Comparison of ENCODE assay signal across 12 cellular contexts in genomic region chr4:136484996-136485395, GRCh38.
DNase-seq lines count a peak whose midpoint lies in the region; ATAC-seq and TF ChIP-seq lines count a peak whose summit lies in the region.
"Had no signal": no experiment of that assay in that cellular context is flagged by ENCODE, and none has a peak within 500 bp of the region (broad histone marks: within the 10 kb centered on the region; RNA-seq: fewer than 3 reads in every experiment).

No MANE protein-coding gene starts in this region.

- H2AK5ac ChIP-seq in neuronal stem cell (ENCODE audit: low read depth, low read length) = no peak overlapping the region

- H3K27ac ChIP-seq in RWPE2 (ENCODE audit: poor library complexity, severe bottlenecking) (no peak overlapping the region), neuronal stem cell (replicated peaks; ENCODE audit: low read length) (no peak overlapping the region)

- no peak overlapping the region for H2BK12ac ChIP-seq in neuronal stem cell (ENCODE audit: low read length)

- H3K79me1 ChIP-seq in neuronal stem cell (ENCODE audit: low read depth, low read length) = no peaks in the 10 kb centered on the region

- no peak overlapping the region for H3K4ac ChIP-seq in neuronal stem cell (ENCODE audit: low read length)

- H4K8ac ChIP-seq in neuronal stem cell (ENCODE audit: low read depth, low read length) = no peak overlapping the region

- H2BK15ac ChIP-seq in neuronal stem cell (ENCODE audit: low read length) = no peak overlapping the region

- H3K14ac ChIP-seq in neuronal stem cell (ENCODE audit: low read length) = no peak overlapping the region

- no peak overlapping the region for H3K4me2 ChIP-seq in neuronal stem cell (ENCODE audit: insufficient read depth, low read length, poor library complexity, severe bottlenecking)

- no peaks in the 10 kb centered on the region for H3K9me3 ChIP-seq in RWPE2 (ENCODE audit: severe bottlenecking)
- H3K9me3 ChIP-seq in neuronal stem cell (replicated peaks in 1 of 2; ENCODE audit: control insufficient read depth in 2 of 2, insufficient read depth in 1 of 2, low read depth in 1 of 2, low read length in 2 of 2) = no peaks in the 10 kb centered on the region
- H3K9me3 ChIP-seq: BE2C had no signal

- ATAC-seq in RWPE2 (ENCODE audit: low read depth) = 0 out of 3 replicates have a peak, but pooled peaks have one; percentile 23
- no peak for ATAC-seq in esophagus mucosa

- no peak overlapping the region for H4K91ac ChIP-seq in neuronal stem cell (ENCODE audit: low read depth, low read length, poor library complexity)

- H3K18ac ChIP-seq in neuronal stem cell (ENCODE audit: low read length) = no peak overlapping the region

- H2AFZ ChIP-seq in neuronal stem cell (ENCODE audit: low read length) = peak overlapping the region; percentile 35

- DNase-seq in DMS53 treated with DMSO at 0.1 percent for 48 hours (lab: John Stamatoyannopoulos, UW; ENCODE audit: unreplicated experiment) (peak; percentile 14), RWPE2 (ENCODE audit: low spot score) (no peak), epithelial cell of esophagus (ENCODE audit: low read depth) (peak; percentile 8), neuronal stem cell (ENCODE audit: low spot score) (no peak), iPS-NIHi7 (ENCODE audit: extremely low spot score) (no peak)
- no peak for DNase-seq in stimulated activated CD4-positive, alpha-beta T cell treated with anti-CD3 and anti-CD28 coated beads, Interleukin-2, amount 100 ng/mL, for 24 hours
- DNase-seq: BE2C; CD4-positive, alpha-beta memory T cell; H9; KBM-7; NCI-H1048 had no signal

- H3K4me3 ChIP-seq in RWPE2 (ENCODE audit: severe bottlenecking) = no peak overlapping the region
- H3K4me3 ChIP-seq in epithelial cell of esophagus (ENCODE audit: low read length) = no peak overlapping the region
- H3K4me3 ChIP-seq in neuronal stem cell (ENCODE audit: low read length in 2 of 2) = no peak overlapping the region

- H3K27me3 ChIP-seq in RWPE2 (ENCODE audit: insufficient read depth, poor library complexity, severe bottlenecking) = no peaks in the 10 kb centered on the region
- no peaks in the 10 kb centered on the region for H3K27me3 ChIP-seq in neuronal stem cell (ENCODE audit: control insufficient read depth in 3 of 3, insufficient read depth in 3 of 3, low read depth in 1 of 3, low read length in 3 of 3)
- H3K27me3 ChIP-seq: BE2C had no signal

- no peak overlapping the region for H2BK120ac ChIP-seq in neuronal stem cell (ENCODE audit: low read depth, low read length)

- H3K9ac ChIP-seq in neuronal stem cell (ENCODE audit: low read depth, low read length, poor library complexity) = no peak overlapping the region

- no peak overlapping the region for H2BK5ac ChIP-seq in neuronal stem cell (ENCODE audit: low read length)

- no peaks in the 10 kb centered on the region for H3K4me1 ChIP-seq in RWPE2 (ENCODE audit: insufficient read depth, poor library complexity, severe bottlenecking)
- H3K4me1 ChIP-seq in neuronal stem cell (ENCODE audit: control insufficient read depth in 2 of 2, insufficient read depth in 1 of 2, low read depth in 1 of 2, low read length in 2 of 2) = no peaks in the 10 kb centered on the region

- no peaks in the 10 kb centered on the region for H3K36me3 ChIP-seq in RWPE2 (ENCODE audit: low read depth)
- no peaks in the 10 kb centered on the region for H3K36me3 ChIP-seq in neuronal stem cell (replicated peaks in 1 of 2; ENCODE audit: control insufficient read depth in 2 of 2, insufficient read depth in 2 of 2, low read length in 2 of 2)
- H3K36me3 ChIP-seq: BE2C had no signal

- H3K23ac ChIP-seq in neuronal stem cell (ENCODE audit: low read depth, low read length, poor library complexity) = no peak overlapping the region

- WGBS in neuronal stem cell (ENCODE audit: extremely low coverage in 2 of 2, insufficient read length in 2 of 2, insufficient replicate concordance in 1 of 2), 2 donors = no CpG with 5 or more reads among the region's 2 CpGs

- TF ChIP-seq CTCF in RWPE2 (IDR thresholded peaks at IDR 0.05; ENCODE audit: poor library complexity, severe bottlenecking) (no peak), epithelial cell of esophagus (IDR thresholded peaks at IDR 0.05; ENCODE audit: insufficient read depth, low read depth, low read length, missing control alignments) (no peak)

Comparison
In these comparisons a context has a peak if more than half of its experiments do, and no peak if none do; other contexts are left out.
1. DNase-seq: peak in DMS53 treated with DMSO at 0.1 percent for 48 hours (single experiment) and epithelial cell of esophagus (single experiment); none in RWPE2 (single experiment), neuronal stem cell (single experiment), iPS-NIHi7 (single experiment) and stimulated activated CD4-positive, alpha-beta T cell treated with anti-CD3 and anti-CD28 coated beads, Interleukin-2, amount 100 ng/mL, for 24 hours (0 of 2).